9 cellular contexts compared by ENCODE assay signal in the genomic region with DNA sequence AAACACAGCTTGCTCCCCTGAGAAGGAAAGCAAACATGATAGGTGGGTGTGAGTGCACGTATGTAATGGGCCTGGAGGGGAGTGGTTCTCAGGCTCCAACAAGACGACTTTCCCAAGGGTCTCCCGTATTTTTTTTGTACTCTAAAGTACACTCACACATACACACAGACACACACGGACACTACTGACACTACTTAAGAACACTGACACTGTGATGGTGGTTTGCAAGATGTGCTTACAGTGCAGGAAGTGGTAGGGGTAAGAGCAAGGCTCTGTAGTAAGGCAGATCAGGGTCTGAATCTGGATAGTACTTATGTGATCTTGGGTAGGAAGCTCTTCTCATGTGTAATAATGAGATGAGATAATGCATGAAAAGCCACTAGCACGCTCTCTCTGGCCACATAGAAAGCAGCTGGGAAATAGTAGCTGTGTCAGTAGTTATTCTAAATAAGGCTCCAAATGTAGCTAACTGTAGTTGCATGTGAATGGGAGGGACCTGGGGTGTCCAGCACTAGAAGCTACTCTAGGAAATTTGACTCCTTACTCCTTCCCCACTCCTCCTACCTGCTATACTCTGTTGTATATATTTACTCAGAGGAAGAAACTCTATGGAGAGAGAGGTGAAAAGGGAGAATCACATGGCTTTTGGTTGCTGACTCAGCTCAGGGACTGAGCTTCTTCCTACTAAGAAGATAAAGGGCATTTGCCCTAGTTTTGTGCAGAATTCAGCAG. TPM values are rescaled to one million over a fixed set of nuclear protein-coding genes. Genes with fewer than 3 reads are reported as not detected.
DNase-seq lines count a peak whose midpoint lies in the region.
"Had no signal": no experiment of that assay in that cellular context is flagged by ENCODE, and none has a peak within 500 bp of the region (broad histone marks: within the 10 kb centered on the region; RNA-seq: fewer than 3 reads in every experiment).

No MANE protein-coding gene starts in this region.

- H3K27me3 ChIP-seq in neuron (ENCODE audit: insufficient read depth, low read length) = peaks cover 3% of the 10 kb centered on the region

- DNase-seq in NCI-H2107 treated with DMSO at 0.1 percent for 48 hours (lab: John Stamatoyannopoulos, UW; ENCODE audit: unreplicated experiment) (peak; percentile 77), NCI-H2107 (lab: John Stamatoyannopoulos, UW) (no peak), Kasumi-1 (lab: John Stamatoyannopoulos, UW) (peak; percentile 14 to 19), amniotic epithelial cell (ENCODE audit: low read depth) (peak; percentile 40), RPMI8226 (no peak), SK-N-DZ (ENCODE audit: low spot score) (no peak), AG08396 (ENCODE audit: low spot score) (no peak)
- DNase-seq: NCI-H1092 had no signal

- no peaks in the 10 kb centered on the region for H3K9me3 ChIP-seq in neuron (ENCODE audit: low read length)

- H3K4me3 ChIP-seq in neuron (ENCODE audit: low read length) = no peak overlapping the region

- H3K36me3 ChIP-seq in neuron (ENCODE audit: insufficient read depth, low read length) = no peaks in the 10 kb centered on the region

- H3K4me1 ChIP-seq in neuron (ENCODE audit: insufficient read depth, low read length) = peaks cover 12% of the 10 kb centered on the region

- peak overlapping the region; percentile 5 for H2AFZ ChIP-seq in neuron (ENCODE audit: low read depth, low read length)

RNA-seq across cellular contexts. Expression of a gene that starts 8.4 kb away (rescaled TPM):
- polyA plus RNA-seq in SK-N-DZ (2014; cell fraction: cytosol; rRNA removed) = 9.2 and 9.8 TPM in 2 replicates
- 5.5 and 7.0 TPM in 2 replicates for polyA plus RNA-seq in SK-N-DZ (2014; cell fraction: nucleus; rRNA removed)

RNA-seq across cellular contexts. Expression of a gene that starts 35.8 kb away (rescaled TPM):
- polyA plus RNA-seq in SK-N-DZ (2014; cell fraction: cytosol; rRNA removed) = 66.2 and 77.1 TPM in 2 replicates
- polyA plus RNA-seq in SK-N-DZ (2014; cell fraction: nucleus; rRNA removed) = 532 and 756 TPM in 2 replicates

RNA-seq across cellular contexts. Expression of a gene that starts 50.8 kb away (rescaled TPM):
- polyA plus RNA-seq in SK-N-DZ (2014; cell fraction: cytosol; rRNA removed) = 8.2 and 12.9 TPM in 2 replicates
- polyA plus RNA-seq in SK-N-DZ (2014; cell fraction: nucleus; rRNA removed) = 24.7 and 25.1 TPM in 2 replicates

RNA-seq across cellular contexts. Expression of a gene that starts 50.9 kb away (rescaled TPM):
- polyA plus RNA-seq in SK-N-DZ (2014; cell fraction: cytosol; rRNA removed) = 1.8 and 2.6 TPM in 2 replicates
- 1.6 and 3.0 TPM in 2 replicates for polyA plus RNA-seq in SK-N-DZ (2014; cell fraction: nucleus; rRNA removed)

Comparison
In these comparisons a context has a peak if more than half of its experiments do, and no peak if none do; other contexts are left out.
1. DNase-seq: peak in NCI-H2107 treated with DMSO at 0.1 percent for 48 hours (single experiment), Kasumi-1 (2 of 2) and amniotic epithelial cell (single experiment); none in NCI-H2107 (single experiment), RPMI8226 (single experiment), SK-N-DZ (single experiment) and AG08396 (single experiment).